Comparison of ENCODE assay signal across 1 cellular context in the genomic region with DNA sequence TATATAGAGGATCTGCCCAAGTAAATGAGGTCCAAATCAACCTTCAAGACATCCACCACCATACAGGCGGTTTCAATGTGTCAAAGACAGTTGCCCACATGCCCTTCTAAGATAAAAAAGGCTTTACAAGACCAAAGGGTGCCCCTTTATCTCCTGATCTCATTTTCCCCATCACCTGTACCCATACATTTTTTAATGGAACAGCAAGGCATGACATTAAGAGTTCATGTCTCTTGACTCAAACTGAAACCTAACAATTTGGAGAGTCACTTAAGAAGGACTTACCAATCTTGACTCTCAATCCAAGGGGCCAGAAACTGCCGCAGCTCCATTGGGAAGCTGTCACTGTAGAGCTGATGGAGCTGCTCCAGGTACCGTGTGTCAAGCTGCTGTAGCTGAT.
TF ChIP-seq lines count a peak whose summit lies in the region.

No MANE protein-coding gene starts in this region.

TF ChIP-seq in HCT116, 20 proteins besides CTCF, POLR2A, EP300 and RAD21:
- TF ChIP-seq, protein P1, sequence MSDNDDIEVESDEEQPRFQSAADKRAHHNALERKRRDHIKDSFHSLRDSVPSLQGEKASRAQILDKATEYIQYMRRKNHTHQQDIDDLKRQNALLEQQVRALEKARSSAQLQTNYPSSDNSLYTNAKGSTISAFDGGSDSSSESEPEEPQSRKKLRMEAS (IDR thresholded peaks at IDR 0.05), result no peak
- TF ChIP-seq POLR2AphosphoS5 (IDR thresholded peaks at IDR 0.05; ENCODE audit: low read depth, low read length) (no peak), ZFX (IDR thresholded peaks at IDR 0.05) (no peak), FOSL1 (IDR thresholded peaks at IDR 0.05; ENCODE audit: low read depth) (no peak), EZH2phosphoT487 (IDR thresholded peaks at IDR 0.05; ENCODE audit: borderline replicate concordance) (no peak), JUND (IDR thresholded peaks at IDR 0.05) (no peak), CEBPB (IDR thresholded peaks at IDR 0.05; ENCODE audit: low read depth) (no peak), YY1 (IDR thresholded peaks at IDR 0.05; ENCODE audit: extremely low read depth, insufficient replicate concordance, low read depth, low read length) (no peak), SP1 (IDR thresholded peaks at IDR 0.05; ENCODE audit: low read depth) (no peak), ZNF274 (IDR thresholded peaks at IDR 0.05; ENCODE audit: low read depth, low read length) (no peak), EGR1 (IDR thresholded peaks at IDR 0.05; ENCODE audit: low read depth) (no peak), ELF1 (IDR thresholded peaks at IDR 0.05; ENCODE audit: borderline replicate concordance, low read depth) (no peak)
- TF ChIP-seq, protein P2, sequence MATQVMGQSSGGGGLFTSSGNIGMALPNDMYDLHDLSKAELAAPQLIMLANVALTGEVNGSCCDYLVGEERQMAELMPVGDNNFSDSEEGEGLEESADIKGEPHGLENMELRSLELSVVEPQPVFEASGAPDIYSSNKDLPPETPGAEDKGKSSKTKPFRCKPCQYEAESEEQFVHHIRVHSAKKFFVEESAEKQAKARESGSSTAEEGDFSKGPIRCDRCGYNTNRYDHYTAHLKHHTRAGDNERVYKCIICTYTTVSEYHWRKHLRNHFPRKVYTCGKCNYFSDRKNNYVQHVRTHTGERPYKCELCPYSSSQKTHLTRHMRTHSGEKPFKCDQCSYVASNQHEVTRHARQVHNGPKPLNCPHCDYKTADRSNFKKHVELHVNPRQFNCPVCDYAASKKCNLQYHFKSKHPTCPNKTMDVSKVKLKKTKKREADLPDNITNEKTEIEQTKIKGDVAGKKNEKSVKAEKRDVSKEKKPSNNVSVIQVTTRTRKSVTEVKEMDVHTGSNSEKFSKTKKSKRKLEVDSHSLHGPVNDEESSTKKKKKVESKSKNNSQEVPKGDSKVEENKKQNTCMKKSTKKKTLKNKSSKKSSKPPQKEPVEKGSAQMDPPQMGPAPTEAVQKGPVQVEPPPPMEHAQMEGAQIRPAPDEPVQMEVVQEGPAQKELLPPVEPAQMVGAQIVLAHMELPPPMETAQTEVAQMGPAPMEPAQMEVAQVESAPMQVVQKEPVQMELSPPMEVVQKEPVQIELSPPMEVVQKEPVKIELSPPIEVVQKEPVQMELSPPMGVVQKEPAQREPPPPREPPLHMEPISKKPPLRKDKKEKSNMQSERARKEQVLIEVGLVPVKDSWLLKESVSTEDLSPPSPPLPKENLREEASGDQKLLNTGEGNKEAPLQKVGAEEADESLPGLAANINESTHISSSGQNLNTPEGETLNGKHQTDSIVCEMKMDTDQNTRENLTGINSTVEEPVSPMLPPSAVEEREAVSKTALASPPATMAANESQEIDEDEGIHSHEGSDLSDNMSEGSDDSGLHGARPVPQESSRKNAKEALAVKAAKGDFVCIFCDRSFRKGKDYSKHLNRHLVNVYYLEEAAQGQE (IDR thresholded peaks at IDR 0.05; ENCODE audit: low read depth), result no peak
